In genomic region chr18:76565238-76566173, GRCh38 we compare ENCODE assay signal across 8 cellular contexts.
DNase-seq lines count a peak whose midpoint lies in the region; ATAC-seq, FAIRE-seq and TF ChIP-seq lines count a peak whose summit lies in the region.

No MANE protein-coding gene starts in this region.

- no peaks in the 10 kb centered on the region for H3K36me3 ChIP-seq in HAP-1 (replicated peaks)
- H3K36me3 ChIP-seq in left lung: no peaks in the 10 kb centered on the region
- no peaks in the 10 kb centered on the region for H3K36me3 ChIP-seq in subcutaneous abdominal adipose tissue (ENCODE audit: control insufficient read depth in 5 of 5, insufficient read depth in 5 of 5, low read length in 5 of 5)

- H3K9ac ChIP-seq in subcutaneous abdominal adipose tissue (ENCODE audit: low read length in 5 of 5): peak overlapping the region in 3 of 5 donors; percentile 28 to 50 (median 36)

- H3K27ac ChIP-seq in dorsolateral prefrontal cortex (peak overlapping the region in 24 of 59 donors; percentile 3 to 71 (median 26)), left lung (peak overlapping the region; percentile 74 to 88), subcutaneous abdominal adipose tissue (ENCODE audit: low read depth, low read length) (peak overlapping the region; percentile 55)

- intact Hi-C loops in dorsolateral prefrontal cortex (cut with DNase I) (no loop called here), left lung (cut with DNase I) (no loop called here)

- DNase-seq in HAP-1 (ENCODE audit: low spot score in 2 of 2) (peak; percentile 83 to 92), NCI-H774 (lab: John Stamatoyannopoulos, UW) (peak; percentile 24), dorsolateral prefrontal cortex (peak in 3 of 10 donors; percentile 7 to 43 (median 13)), left lung (peak in 1 of 2 donors; percentile 79), GM19239 (ENCODE audit: insufficient read length, low spot score) (no peak)

- TF ChIP-seq CTCF in dorsolateral prefrontal cortex (IDR thresholded peaks at IDR 0.05 in 54 of 56, conservative IDR thresholded peaks at IDR 0.05 in 2 of 56; ENCODE audit: low read depth in 1 of 56, partially characterized antibody in 56 of 56): no peak
- no peak for TF ChIP-seq CTCF in left lung (IDR thresholded peaks at IDR 0.05)

- H3K9me3 ChIP-seq in HAP-1 (no peaks in the 10 kb centered on the region), left lung (no peaks in the 10 kb centered on the region), subcutaneous abdominal adipose tissue (ENCODE audit: control insufficient read depth in 5 of 5, low read length in 5 of 5) (no peaks in the 10 kb centered on the region)

- H3K27me3 ChIP-seq in HAP-1 (ENCODE audit: low read depth) (no peaks in the 10 kb centered on the region), dorsolateral prefrontal cortex (peaks cover 0 to 5% (median 0%) of the 10 kb centered on the region in 45 donors), left lung (no peaks in the 10 kb centered on the region), subcutaneous abdominal adipose tissue (ENCODE audit: control insufficient read depth in 5 of 5, insufficient read depth in 4 of 5, low read length in 5 of 5) (no peaks in the 10 kb centered on the region)

- peak overlapping the region; percentile 6 for H3K4me3 ChIP-seq in HAP-1
- peak overlapping the region in 45 of 59 donors; percentile 0 to 51 (median 26) for H3K4me3 ChIP-seq in dorsolateral prefrontal cortex
- H3K4me3 ChIP-seq in left lung: peak overlapping the region; percentile 1 to 27
- H3K4me3 ChIP-seq in subcutaneous abdominal adipose tissue (ENCODE audit: low read depth in 1 of 5, low read length in 5 of 5): peak overlapping the region; percentile 57 to 84 (median 68)

- peak; percentile 98 for ATAC-seq in left lung
- no peak for ATAC-seq in HG03108 (IDR thresholded peaks at IDR 0.05; ENCODE audit: unreplicated experiment)
- no peak for ATAC-seq in HG03175 (IDR thresholded peaks at IDR 0.05; ENCODE audit: unreplicated experiment)

- in situ Hi-C loops in HAP-1 (cut with MboI; ENCODE audit: low sequenced_read_pairs): no loop called here

- no peak for FAIRE-seq in GM19239 (lab: Jason Lieb, UNC)

- H3K4me1 ChIP-seq in HAP-1 (peaks cover 13% of the 10 kb centered on the region), left lung (peaks cover 7 to 56% of the 10 kb centered on the region in 2 donors), subcutaneous abdominal adipose tissue (ENCODE audit: control insufficient read depth in 5 of 5, insufficient read depth in 5 of 5, low read length in 5 of 5) (peaks cover 0 to 22% (median 15%) of the 10 kb centered on the region in 5 donors)

Comparison
In these comparisons a context has a peak if more than half of its experiments do, and no peak if none do; other contexts are left out.
1. H3K4me3 ChIP-seq: peak in every context shown above with its lines; median percentile 68 in subcutaneous abdominal adipose tissue; 26 in dorsolateral prefrontal cortex; 14 in left lung; 6 in HAP-1.